In the genomic region with DNA sequence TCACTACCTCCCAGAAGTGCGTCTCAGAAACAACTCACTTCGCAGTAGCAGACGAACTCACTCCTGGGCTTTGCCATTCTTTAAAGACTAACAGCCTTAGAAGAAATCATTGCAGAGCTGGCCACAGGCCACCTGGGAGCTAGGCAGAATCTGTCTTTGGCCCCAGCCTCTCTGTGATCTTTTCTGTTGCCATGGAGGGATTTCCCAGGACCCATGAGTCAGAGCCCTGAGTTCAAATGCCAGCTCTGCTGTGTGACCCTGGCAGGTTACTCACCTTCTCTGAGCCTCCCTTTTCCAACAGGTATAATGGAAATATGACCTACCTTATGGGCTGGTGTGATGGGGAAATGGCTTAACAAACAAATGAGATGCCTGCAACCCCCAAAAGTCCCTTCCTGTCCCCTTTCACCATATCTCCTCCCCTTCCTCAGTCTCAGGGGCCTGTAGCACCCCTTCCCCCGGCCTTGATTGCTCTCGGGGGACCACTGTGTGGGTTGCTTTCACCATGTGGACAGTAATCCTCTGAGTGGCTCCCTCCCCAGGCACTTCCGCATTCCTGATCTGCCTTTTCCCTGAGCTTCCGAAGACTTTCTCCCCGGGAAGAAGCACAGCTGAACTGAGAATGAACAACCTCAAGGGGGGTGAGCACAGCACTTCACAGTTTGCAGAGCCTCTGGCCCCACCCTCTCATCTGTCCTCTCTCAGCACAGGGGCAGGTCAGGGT, we compare ENCODE assay signal across 19 cellular contexts. TPM values are rescaled to one million over a fixed set of nuclear protein-coding genes. Genes with fewer than 3 reads are reported as not detected.
DNase-seq lines count a peak whose midpoint lies in the region; ATAC-seq, FAIRE-seq and TF ChIP-seq lines count a peak whose summit lies in the region.
"Had no signal": no experiment of that assay in that cellular context is flagged by ENCODE, and none has a peak within 500 bp of the region (broad histone marks: within the 10 kb centered on the region; RNA-seq: fewer than 3 reads in every experiment).

No MANE protein-coding gene starts in this region.

- H3K4me3 ChIP-seq in A549 (no peak overlapping the region), left ventricle myocardium inferior (no peak overlapping the region)
- H3K4me3 ChIP-seq: HAP-1, ovary had no signal

- no peak for TF ChIP-seq CTCF in A549 (IDR thresholded peaks at IDR 0.05)
- no peak for TF ChIP-seq CTCF in left ventricle myocardium inferior (IDR thresholded peaks at IDR 0.05; ENCODE audit: borderline replicate concordance)

- H3K4me1 ChIP-seq in A549: no peaks in the 10 kb centered on the region
- H3K4me1 ChIP-seq in left ventricle myocardium inferior: no peaks in the 10 kb centered on the region
- H3K4me1 ChIP-seq: BE2C, HAP-1 had no signal

- TF ChIP-seq RAD21 in A549 (conservative IDR thresholded peaks at IDR 0.05 in 1 of 2, IDR thresholded peaks at IDR 0.05 in 1 of 2): no peak

- H3K27me3 ChIP-seq in left ventricle myocardium inferior (ENCODE audit: low read depth): peaks cover 47% of the 10 kb centered on the region
- H3K27me3 ChIP-seq: BE2C, ovary had no signal

- H3K36me3 ChIP-seq in left ventricle myocardium inferior: no peaks in the 10 kb centered on the region
- H3K36me3 ChIP-seq: BE2C, HAP-1, ovary had no signal

- no peaks in the 10 kb centered on the region for H3K9me3 ChIP-seq in A549
- H3K9me3 ChIP-seq in left ventricle myocardium inferior (replicated peaks): no peaks in the 10 kb centered on the region
- H3K9me3 ChIP-seq: BE2C, HAP-1, ovary had no signal

- CTCF ChIA-PET in A549 (lab: Yijun Ruan, JAX): interaction anchor here (0.7 to 24.7 kb wide), 10 partner anchors 10 to 512 kb away, joined by 3 to 1025 read pairs (median 4); partner anchors contain the start of gene KCNF1

- in situ Hi-C loops in SK-MEL-5 (cut with HindIII; ENCODE audit: low pct_unique_long_range_greater_than_20kb, low sequenced_read_pairs): no loop called here

- POLR2A ChIA-PET in A549 (lab: Yijun Ruan, JAX): no interaction called here

- no peak for ATAC-seq in A549
- no peak for ATAC-seq in HG03520 (IDR thresholded peaks at IDR 0.05; ENCODE audit: unreplicated experiment)
- ATAC-seq: stimulated activated effector memory CD8-positive, alpha-beta T cell treated with anti-CD3 and anti-CD28 coated beads, Interleukin-12 subunit alpha, Interleukin-12 subunit beta, amount 100 ng/mL, for 72 hours; T-helper 17 cell had no signal

- FAIRE-seq in A549 (lab: Jason Lieb, UNC): no peak
- FAIRE-seq: endometrium, islet of Langerhans had no signal

- TF ChIP-seq POLR2A in A549 (IDR thresholded peaks at IDR 0.05; ENCODE audit: low read length): no peak

- intact Hi-C loops in left ventricle myocardium inferior (cut with micrococcal nuclease): loop anchor here (5.0 kb wide), 1 partner anchor 289 kb away; no protein-coding TSS in a partner anchor

- no peak for DNase-seq in A549 (ENCODE audit: low read depth in 1 of 2, low spot score in 1 of 2)
- peak; percentile 64 for DNase-seq in EH (ENCODE audit: low read depth)
- DNase-seq in SK-MEL-5 (ENCODE audit: low read depth, low spot score): peak; percentile 13
- DNase-seq in hepatic stellate cell (ENCODE audit: low spot score): peak; percentile 57
- no peak for DNase-seq in NK-92 (lab: John Stamatoyannopoulos, UW; ENCODE audit: unreplicated experiment)
- DNase-seq in left ventricle myocardium inferior: no peak
- DNase-seq in SW 1271 (lab: John Stamatoyannopoulos, UW): no peak
- DNase-seq: activated naive CD8-positive, alpha-beta T cell treated with anti-CD3 and anti-CD28 coated beads, Interleukin-2, amount 10 ng/mL, durations not matched to agents 7 days and 5 days; BE2C; cerebellar nuclear complex; KBM-7; NCI-H446 treated with DMSO at 0.1 percent for 48 hours; ovary; T-helper 17 cell had no signal

- no peak for TF ChIP-seq EP300 in A549 (IDR thresholded peaks at IDR 0.05)

- H3K27ac ChIP-seq in A549: no peak overlapping the region
- no peak overlapping the region for H3K27ac ChIP-seq in left ventricle myocardium inferior (replicated peaks)
- H3K27ac ChIP-seq: ovary had no signal

- 80% methylated on average over 8 of the region's 8 CpGs for WGBS in A549 (ENCODE audit: missing lambda C conversion rate)

- no peak overlapping the region for H3K4me2 ChIP-seq in A549

TF ChIP-seq in A549, 52 proteins besides CTCF, POLR2A, EP300 and RAD21:
- peak; percentile 64 for TF ChIP-seq ZFP36 (IDR thresholded peaks at IDR 0.05; ENCODE audit: borderline replicate concordance, partially characterized antibody)
- TF ChIP-seq NR3C1 (IDR thresholded peaks at IDR 0.05): no peak
TF ChIP-seq in A549: peak in this region for 1.

RNA-seq across cellular contexts. Expression of gene SLC66A3, which starts 34.0 kb away (rescaled TPM):
- polyA plus RNA-seq in A549 (2011; rRNA removed) (69.8 and 90.1 TPM in 2 replicates), A549 (2017; fragmentation: RNase III; extraction: RNeasy Plus Mini Kit Qiagen cat#74134 plus additional on column Dnase treatment) (24.9 to 27.8 TPM (median 25.9 TPM) in 3 replicates)
- polyA plus RNA-seq in A549 (2012; cell fraction: cytosol; rRNA removed): 61.4 and 85.0 TPM in 2 replicates
- polyA plus RNA-seq in A549 (2012; cell fraction: nucleus; rRNA removed): 41.1 and 53.5 TPM in 2 replicates
- 82.8 and 106 TPM in 2 replicates for polyA minus RNA-seq in A549 (2011; rRNA and poly(A)+ RNA removed)
- total RNA-seq in SK-MEL-5 (2014; rRNA removed; shearing (Covaris generic)): 55.0 and 55.4 TPM in 2 replicates
- 69.5 and 84.0 TPM in 2 replicates for polyA plus RNA-seq in SK-MEL-5 (2015; cell fraction: cytosol; rRNA removed)
- 20.3 and 25.7 TPM in 2 replicates for polyA plus RNA-seq in SK-MEL-5 (2015; cell fraction: nucleus; rRNA removed)
- total RNA-seq in left ventricle myocardium inferior: 7.8 TPM

Comparison
In these comparisons a context has a peak if more than half of its experiments do, and no peak if none do; other contexts are left out.
1. DNase-seq: peak in EH (single experiment), SK-MEL-5 (single experiment) and hepatic stellate cell (single experiment); none in A549 (0 of 2), NK-92 (single experiment), left ventricle myocardium inferior (single experiment) and SW 1271 (0 of 2).